16 cellular contexts compared by ENCODE assay signal in the genomic region with DNA sequence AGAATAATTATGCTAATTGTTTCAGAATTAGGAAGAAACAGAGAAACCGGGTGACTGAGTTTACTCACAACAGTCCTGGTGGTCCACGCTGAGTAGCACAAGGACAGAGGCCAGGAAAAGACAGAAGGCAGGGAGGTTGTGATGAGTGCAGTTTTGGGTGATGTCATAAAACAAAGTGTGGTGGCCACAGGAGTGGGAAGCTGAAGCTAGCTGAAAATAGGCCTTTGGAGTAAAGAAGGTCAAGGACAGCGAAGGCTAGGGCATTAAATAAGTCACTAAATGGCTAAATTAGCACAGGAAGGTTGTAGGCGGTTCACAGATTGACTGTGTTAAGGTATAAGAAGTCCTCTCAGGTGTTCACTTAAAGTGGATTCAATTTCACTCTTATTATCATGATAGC.
DNase-seq lines count a peak whose midpoint lies in the region; ATAC-seq and TF ChIP-seq lines count a peak whose summit lies in the region.
"Had no signal": no experiment of that assay in that cellular context is flagged by ENCODE, and none has a peak within 500 bp of the region (broad histone marks: within the 10 kb centered on the region; RNA-seq: fewer than 3 reads in every experiment).

No MANE protein-coding gene starts in this region.

- peaks cover 0 to 7% (median 0%) of the 10 kb centered on the region in 3 donors for H3K9me3 ChIP-seq in tibial artery

- H3K4me1 ChIP-seq in tibial artery, result no peaks in the 10 kb centered on the region

- ATAC-seq in GM19324 (IDR thresholded peaks at IDR 0.05; ENCODE audit: low FRiP score, unreplicated experiment) (peak; percentile 58), HG02678 (IDR thresholded peaks at IDR 0.05; ENCODE audit: unreplicated experiment) (peak; percentile 73), HG03442 (IDR thresholded peaks at IDR 0.05; ENCODE audit: unreplicated experiment) (peak; percentile 84)
- ATAC-seq: activated CD4-positive, alpha-beta T cell treated with anti-CD3 and anti-CD28 coated beads for 36 hours; SK-N-SH treated with all-trans-retinoic acid at 6 μM for 48 hours had no signal

- peaks cover 2% of the 10 kb centered on the region for H3K9me3 Mint-ChIP-seq in activated T-cell treated with anti-CD3 and anti-CD28 coated beads, Interleukin-2, amount 50 U/mL, for 24 hours
- H3K9me3 Mint-ChIP-seq: type B pancreatic cell had no signal

- no peak overlapping the region for H3K27ac Mint-ChIP-seq in activated T-cell treated with anti-CD3 and anti-CD28 coated beads, Interleukin-2, amount 50 U/mL, for 24 hours
- H3K27ac Mint-ChIP-seq: activated CD4-positive, alpha-beta T cell treated with anti-CD3 and anti-CD28 coated beads for 36 hours; nephron; type B pancreatic cell had no signal

- H3K27me3 ChIP-seq in tibial artery, result no peaks in the 10 kb centered on the region

- intact Hi-C loops in tibial artery (cut with DNase I; ENCODE audit: low total_unique reads), result no loop called here

- no peaks in the 10 kb centered on the region for H3K36me3 ChIP-seq in tibial artery

- no peak overlapping the region for H3K27ac ChIP-seq in tibial artery

- H3K36me3 Mint-ChIP-seq in activated T-cell treated with anti-CD3 and anti-CD28 coated beads, Interleukin-2, amount 50 U/mL, for 24 hours (ENCODE audit: low read depth), result peaks cover 3% of the 10 kb centered on the region
- H3K36me3 Mint-ChIP-seq: type B pancreatic cell had no signal

- no peak overlapping the region for H3K4me3 Mint-ChIP-seq in activated T-cell treated with anti-CD3 and anti-CD28 coated beads, Interleukin-2, amount 50 U/mL, for 24 hours
- H3K4me3 Mint-ChIP-seq: activated CD4-positive, alpha-beta T cell treated with anti-CD3 and anti-CD28 coated beads for 36 hours; nephron; type B pancreatic cell had no signal

- peak; percentile 25 for DNase-seq in GM12865 (ENCODE audit: low read depth)
- DNase-seq in activated T-cell treated with anti-CD3 and anti-CD28 coated beads, Interleukin-2, amount 50 U/mL, for 24 hours, result no peak
- no peak for DNase-seq in COLO829 (ENCODE audit: low spot score)
- DNase-seq in Kasumi-1 (lab: John Stamatoyannopoulos, UW), result no peak
- DNase-seq in tibial artery, result no peak
- DNase-seq: activated CD4-positive, alpha-beta T cell treated with anti-CD3 and anti-CD28 coated beads for 36 hours; effector CD4-positive, alpha-beta T cell; kidney glomerular epithelial cell; NCI-H187; NK-92 treated with Interleukin-12 subunit alpha and Interleukin-12 subunit beta, amount 100 ng/mL, for 24 hours had no signal

- no peaks in the 10 kb centered on the region for H3K27me3 Mint-ChIP-seq in activated T-cell treated with anti-CD3 and anti-CD28 coated beads, Interleukin-2, amount 50 U/mL, for 24 hours
- H3K27me3 Mint-ChIP-seq: activated CD4-positive, alpha-beta T cell treated with anti-CD3 and anti-CD28 coated beads for 36 hours; type B pancreatic cell had no signal

- TF ChIP-seq CTCF in GM12865 (IDR thresholded peaks at IDR 0.05; ENCODE audit: insufficient read depth, low read depth, low read length, missing control alignments) (no peak), tibial artery (IDR thresholded peaks at IDR 0.05) (no peak)

- no peak overlapping the region for H3K4me3 ChIP-seq in GM12865 (ENCODE audit: low read depth, low read length)
- no peak overlapping the region for H3K4me3 ChIP-seq in tibial artery

- no peaks in the 10 kb centered on the region for H3K4me1 Mint-ChIP-seq in activated T-cell treated with anti-CD3 and anti-CD28 coated beads, Interleukin-2, amount 50 U/mL, for 24 hours (ENCODE audit: low read depth)
- H3K4me1 Mint-ChIP-seq: activated CD4-positive, alpha-beta T cell treated with anti-CD3 and anti-CD28 coated beads for 36 hours; nephron had no signal
